15 cellular contexts compared by ENCODE assay signal in genomic region chr2:62856228-62857040, GRCh38.
"Had no signal": no experiment of that assay in that cellular context is flagged by ENCODE, and none has a peak within 500 bp of the region (broad histone marks: within the 10 kb centered on the region; RNA-seq: fewer than 3 reads in every experiment).

No MANE protein-coding gene starts in this region.

- H3K4me1 ChIP-seq: adrenal gland, thyroid gland had no signal

- DNase-seq: activated CD4-positive, alpha-beta T cell treated with anti-CD3 and anti-CD28 coated beads, Interleukin-2, amount 10 ng/mL, durations not matched to agents 7 days and 5 days; activated CD4-positive, CD25-positive, alpha-beta regulatory T cell; activated CD8-positive, alpha-beta memory T cell treated with anti-CD3 and anti-CD28 coated beads for 24 hours; activated naive CD4-positive, alpha-beta T cell treated with Interleukin-2 at 50 U/mL for 16 hours; adrenal gland; central memory CD4-positive, alpha-beta T cell; cortex of kidney; effector CD8-positive, alpha-beta T cell; kidney glomerular epithelial cell; naive thymus-derived CD4-positive, alpha-beta T cell; thyroid gland had no signal

- H2AFZ ChIP-seq: hepatocyte had no signal

- H3K27ac ChIP-seq: adrenal gland, gastroesophageal sphincter, hepatocyte, thyroid gland had no signal

- H3K4me3 ChIP-seq: adrenal gland, gastroesophageal sphincter, hepatocyte, lung, smooth muscle cell, thyroid gland had no signal

- H3K4me2 ChIP-seq: hepatocyte, smooth muscle cell had no signal

- H3K79me2 ChIP-seq: hepatocyte had no signal

- H3K27me3 ChIP-seq: adrenal gland, gastroesophageal sphincter, hepatocyte, thyroid gland had no signal

- H3K9me3 ChIP-seq: adrenal gland, gastroesophageal sphincter, thyroid gland had no signal

- ATAC-seq: gastroesophageal sphincter; naive thymus-derived CD4-positive, alpha-beta T cell had no signal
